In the genomic region with DNA sequence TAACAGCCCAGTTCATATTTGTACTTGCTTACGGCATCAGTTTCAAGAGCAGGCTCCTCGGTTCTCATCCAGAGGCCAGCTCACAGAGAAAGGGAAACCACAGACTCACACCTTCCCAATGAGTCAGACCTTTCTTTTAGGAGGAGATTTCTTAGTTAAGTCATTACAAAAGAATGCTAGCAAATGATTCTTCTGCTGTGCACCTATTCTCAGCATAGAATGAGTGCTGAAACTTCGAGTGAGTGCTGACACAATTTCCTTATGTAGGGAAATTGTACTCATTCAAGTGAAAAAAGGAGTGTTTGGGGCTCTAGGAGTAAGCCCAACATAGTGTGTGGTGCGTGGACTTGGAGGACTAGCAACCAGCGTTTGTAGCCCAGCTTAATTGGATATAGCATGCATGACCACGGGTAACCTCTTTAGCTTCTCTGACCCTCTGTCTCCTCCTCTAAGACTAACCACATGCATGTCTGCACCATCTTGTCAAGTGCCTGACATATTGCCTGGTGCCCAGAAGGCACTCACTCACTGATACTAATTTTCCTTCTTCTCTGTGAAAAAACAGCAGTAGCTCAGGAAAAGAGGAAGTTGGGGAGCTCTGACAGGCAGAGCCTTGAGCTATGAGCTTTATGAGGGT, we compare ENCODE assay signal across 8 cellular contexts.
DNase-seq lines count a peak whose midpoint lies in the region; ATAC-seq and TF ChIP-seq lines count a peak whose summit lies in the region.

No MANE protein-coding gene starts in this region.

- DNase-seq in activated gamma-delta T cell treated with Interleukin-2 at 50 U/mL for 16 hours = peak; percentile 21
- DNase-seq in activated gamma-delta T cell (lab: John Stamatoyannopoulos, UW) = no peak
- DNase-seq in Panc1 (ENCODE audit: low read depth, low spot score) = peak; percentile 84
- peak; percentile 99 for DNase-seq in amniotic epithelial cell (ENCODE audit: low read depth)
- DNase-seq in mesenchymal stem cell = peak; percentile 97
- no peak for DNase-seq in H7
- no peak for DNase-seq in HUDEP-2 (lab: John Stamatoyannopoulos, UW; ENCODE audit: unreplicated experiment in 76 of 76)

- H3K9ac ChIP-seq in mesenchymal stem cell (ENCODE audit: low read length) = peak overlapping the region; percentile 21

- no peak overlapping the region for H3K23ac ChIP-seq in mesenchymal stem cell (ENCODE audit: low read length in 2 of 2)

- POLR2A ChIA-PET in Panc1 (lab: Charles Lee) = no interaction called here

- peak overlapping the region; percentile 89 for H2AK5ac ChIP-seq in mesenchymal stem cell (ENCODE audit: low read length, severe bottlenecking)

- TF ChIP-seq CTCF in Panc1 (IDR thresholded peaks at IDR 0.05) = no peak

- H3K4me2 ChIP-seq in mesenchymal stem cell (ENCODE audit: low read length, poor library complexity, severe bottlenecking) = peak overlapping the region; percentile 18

- CTCF ChIA-PET in Panc1 (lab: Charles Lee) = no interaction called here

- H3K27ac ChIP-seq in Panc1 (ENCODE audit: low read length) (no peak overlapping the region), mesenchymal stem cell (ENCODE audit: low read length, poor library complexity, severe bottlenecking) (peak overlapping the region; percentile 97)

- H3K4me1 ChIP-seq in Panc1 (ENCODE audit: control insufficient read depth, insufficient read depth, low read length) = peaks cover 5% of the 10 kb centered on the region
- H3K4me1 ChIP-seq in mesenchymal stem cell (ENCODE audit: control insufficient read depth, insufficient read depth, low read depth, low read length) = peaks cover 24% of the 10 kb centered on the region

- no TSS peak for BruUV-seq in Panc1 (replicated peaks; lab: Mats Ljungman, UMichigan)

- in situ Hi-C loops in Panc1 (cut with HindIII; ENCODE audit: low pct_unique_long_range_greater_than_20kb, low sequenced_read_pairs) = no loop called here

- no peaks in the 10 kb centered on the region for H3K27me3 ChIP-seq in Panc1 (ENCODE audit: control insufficient read depth, insufficient read depth, low read length)
- H3K27me3 ChIP-seq in mesenchymal stem cell (ENCODE audit: control insufficient read depth in 1 of 2, insufficient read depth in 1 of 2, low read length in 2 of 2) = no peaks in the 10 kb centered on the region
- no peaks in the 10 kb centered on the region for H3K27me3 ChIP-seq in H7 (ENCODE audit: control insufficient read depth, insufficient read depth, low read length)

- H2AFZ ChIP-seq in mesenchymal stem cell (ENCODE audit: low read depth, low read length) = no peak overlapping the region

- no peak overlapping the region for H2BK15ac ChIP-seq in mesenchymal stem cell (ENCODE audit: low read depth, poor library complexity, severe bottlenecking)

- peak overlapping the region in 1 of 2 experiments; percentile 17 for H2BK12ac ChIP-seq in mesenchymal stem cell (ENCODE audit: low read length in 2 of 2)

- H3K9me3 ChIP-seq in Panc1 (ENCODE audit: control insufficient read depth, insufficient read depth, low read depth, low read length) (no peaks in the 10 kb centered on the region), mesenchymal stem cell (ENCODE audit: control insufficient read depth, low read length) (no peaks in the 10 kb centered on the region)

- H3K79me1 ChIP-seq in mesenchymal stem cell (replicated peaks; ENCODE audit: low read length, poor library complexity, severe bottlenecking) = peaks cover 12% of the 10 kb centered on the region

- intact Hi-C loops in Panc1 (cut with micrococcal nuclease; ENCODE audit: unreplicated experiment) = no loop called here

- no peak overlapping the region for H3K4ac ChIP-seq in mesenchymal stem cell (ENCODE audit: low read depth in 1 of 2, low read length in 2 of 2)

- H4K91ac ChIP-seq in mesenchymal stem cell (ENCODE audit: low read length) = no peak overlapping the region

- H2BK5ac ChIP-seq in mesenchymal stem cell (ENCODE audit: low read depth, low read length, poor library complexity, severe bottlenecking) = peak overlapping the region; percentile 91

- no peak overlapping the region for H4K8ac ChIP-seq in mesenchymal stem cell (ENCODE audit: low read length)

- peak overlapping the region in 1 of 2 experiments; percentile 21 for H3K18ac ChIP-seq in mesenchymal stem cell (ENCODE audit: low read depth in 1 of 2, low read length in 2 of 2)

- H3K4me3 ChIP-seq in Panc1 (ENCODE audit: low read depth in 2 of 2, low read length in 2 of 2) = no peak overlapping the region
- H3K4me3 ChIP-seq in mesenchymal stem cell (ENCODE audit: insufficient read depth in 1 of 2, low read depth in 1 of 2, low read length in 2 of 2) = no peak overlapping the region
- H3K4me3 ChIP-seq in H7 (ENCODE audit: insufficient read depth, low read depth, low read length) = no peak overlapping the region

- no peak overlapping the region for H2BK120ac ChIP-seq in mesenchymal stem cell (ENCODE audit: low read depth, low read length)

- no peak overlapping the region for H3K14ac ChIP-seq in mesenchymal stem cell (ENCODE audit: low read length in 2 of 2)

- no peaks in the 10 kb centered on the region for H3K36me3 ChIP-seq in Panc1 (ENCODE audit: control insufficient read depth, insufficient read depth, low read length)
- peaks cover 0 to 38% of the 10 kb centered on the region in 2 experiments for H3K36me3 ChIP-seq in mesenchymal stem cell (ENCODE audit: control insufficient read depth in 1 of 2, insufficient read depth in 2 of 2, low read depth in 1 of 2, low read length in 2 of 2)
- H3K36me3 ChIP-seq in H7 (replicated peaks; ENCODE audit: control insufficient read depth, insufficient read depth, low read length) = no peaks in the 10 kb centered on the region

- ATAC-seq in HG02973 (IDR thresholded peaks at IDR 0.05; ENCODE audit: unreplicated experiment) = peak; percentile 54
- ATAC-seq in Panc1 = peak; percentile 92

- WGBS in mesenchymal stem cell = 28% methylated on average over 5 of the region's 6 CpGs

Comparison
In these comparisons a context has a peak if more than half of its experiments do, and no peak if none do; other contexts are left out.
1. DNase-seq: peak in activated gamma-delta T cell treated with Interleukin-2 at 50 U/mL for 16 hours (single experiment), Panc1 (single experiment), amniotic epithelial cell (single experiment) and mesenchymal stem cell (single experiment); none in activated gamma-delta T cell (single experiment), H7 (single experiment) and HUDEP-2 (0 of 76).